In genomic region chr2:207625014-207625755, GRCh38 we compare ENCODE assay signal across 1 cellular context.
TF ChIP-seq lines count a peak whose summit lies in the region.

TSS of gene METTL21A (minus strand) at chr2:207625394. CDS start at chr2:207624375, 1,019 bp downstream.

TF ChIP-seq in HepG2, 621 proteins besides CTCF, POLR2A, EP300 and RAD21 (continued from another document and continues in another):
- TF ChIP-seq AHDC1 (CRISPR knock-in tag; IDR thresholded peaks at IDR 0.05; ENCODE audit: borderline replicate concordance) (peak; percentile 60; the same call in 1 of the 2 replicates), NR2C2 (CRISPR knock-in tag; IDR thresholded peaks at IDR 0.05; ENCODE audit: borderline replicate concordance) (peak; percentile 56; the same call in 1 of the 2 replicates), IRF2 (CRISPR knock-in tag; IDR thresholded peaks at IDR 0.05) (peak; percentile 92), HNF1B (CRISPR knock-in tag; IDR thresholded peaks at IDR 0.05) (peak; percentile 60; the same call in 1 of the 2 replicates), TRIM22 (IDR thresholded peaks at IDR 0.05) (no peak), HMG20A (CRISPR knock-in tag; IDR thresholded peaks at IDR 0.05; ENCODE audit: borderline replicate concordance) (peak; percentile 53; the same call in 1 of the 2 replicates), TBX3 (IDR thresholded peaks at IDR 0.05; ENCODE audit: borderline replicate concordance) (peak; percentile 54; the same call in 1 of the 2 replicates), BRD4 (CRISPR knock-in tag; IDR thresholded peaks at IDR 0.05) (peak; percentile 72), NRL (CRISPR knock-in tag; IDR thresholded peaks at IDR 0.05; ENCODE audit: borderline replicate concordance) (no peak; the same call in 1 of the 2 replicates), ZNF773 (CRISPR knock-in tag; IDR thresholded peaks at IDR 0.05; ENCODE audit: borderline replicate concordance) (0 out of 2 replicates have a peak, but pooled peaks have one; percentile 7), IKZF1 (IDR thresholded peaks at IDR 0.05) (no peak), ZNF331 (CRISPR knock-in tag; IDR thresholded peaks at IDR 0.05) (peak; percentile 96), PAF1 (CRISPR knock-in tag; IDR thresholded peaks at IDR 0.05) (no peak; the same call in 1 of the 2 replicates), REPIN1 (CRISPR knock-in tag; IDR thresholded peaks at IDR 0.05; ENCODE audit: borderline replicate concordance, low read depth) (peak; percentile 79), PREB (CRISPR knock-in tag; IDR thresholded peaks at IDR 0.05) (no peak), TCF7 (IDR thresholded peaks at IDR 0.05; ENCODE audit: low read depth) (no peak), STAG1 (CRISPR knock-in tag; IDR thresholded peaks at IDR 0.05) (peak; percentile 53), ZNF274 (CRISPR knock-in tag; IDR thresholded peaks at IDR 0.05) (no peak; the same call in none of the 2 replicates), GATA4 (IDR thresholded peaks at IDR 0.05; ENCODE audit: borderline replicate concordance, low read depth) (0 out of 2 replicates have a peak, but pooled peaks have one; percentile 61), IRF9 (CRISPR knock-in tag; IDR thresholded peaks at IDR 0.05; ENCODE audit: borderline replicate concordance) (peak; percentile 70; the same call in 1 of the 2 replicates), CEBPG (CRISPR knock-in tag; IDR thresholded peaks at IDR 0.05) (peak; percentile 21; the same call in 1 of the 2 replicates), MAF1 (CRISPR knock-in tag; IDR thresholded peaks at IDR 0.05; ENCODE audit: borderline replicate concordance) (peak; percentile 87; the same call in 1 of the 2 replicates), MTA1 (CRISPR knock-in tag; IDR thresholded peaks at IDR 0.05; ENCODE audit: borderline replicate concordance) (peak; percentile 68; the same call in 1 of the 2 replicates), ZNF335 (CRISPR knock-in tag; IDR thresholded peaks at IDR 0.05) (peak; percentile 69; the same call in 1 of the 2 replicates), ZNF570 (CRISPR knock-in tag; IDR thresholded peaks at IDR 0.05; ENCODE audit: borderline replicate concordance) (no peak), FOXP4 (CRISPR knock-in tag; IDR thresholded peaks at IDR 0.05) (peak; percentile 75), ZMYM4 (CRISPR knock-in tag; IDR thresholded peaks at IDR 0.05) (peak; percentile 79; the same call in 1 of the 2 replicates), ZBTB46 (CRISPR knock-in tag; IDR thresholded peaks at IDR 0.05; ENCODE audit: borderline replicate concordance) (no peak; the same call in 1 of the 2 replicates), ZNF609 (CRISPR knock-in tag; IDR thresholded peaks at IDR 0.05; ENCODE audit: borderline replicate concordance) (peak; percentile 64; the same call in 1 of the 2 replicates), ZNF34 (CRISPR knock-in tag; IDR thresholded peaks at IDR 0.05; ENCODE audit: borderline replicate concordance) (0 out of 2 replicates have a peak, but pooled peaks have one; percentile 34), ZNF724P (CRISPR knock-in tag; IDR thresholded peaks at IDR 0.05; ENCODE audit: borderline replicate concordance) (no peak; the same call in 1 of the 2 replicates), MZF1 (CRISPR knock-in tag; IDR thresholded peaks at IDR 0.05; ENCODE audit: borderline replicate concordance) (no peak), ZNF446 (CRISPR knock-in tag; IDR thresholded peaks at IDR 0.05) (peak; percentile 72; the same call in 1 of the 2 replicates), TFDP1 (CRISPR knock-in tag; IDR thresholded peaks at IDR 0.05; ENCODE audit: borderline replicate concordance) (peak; percentile 95)
